ENCODE assay signal across 2 cellular contexts in the genomic region with DNA sequence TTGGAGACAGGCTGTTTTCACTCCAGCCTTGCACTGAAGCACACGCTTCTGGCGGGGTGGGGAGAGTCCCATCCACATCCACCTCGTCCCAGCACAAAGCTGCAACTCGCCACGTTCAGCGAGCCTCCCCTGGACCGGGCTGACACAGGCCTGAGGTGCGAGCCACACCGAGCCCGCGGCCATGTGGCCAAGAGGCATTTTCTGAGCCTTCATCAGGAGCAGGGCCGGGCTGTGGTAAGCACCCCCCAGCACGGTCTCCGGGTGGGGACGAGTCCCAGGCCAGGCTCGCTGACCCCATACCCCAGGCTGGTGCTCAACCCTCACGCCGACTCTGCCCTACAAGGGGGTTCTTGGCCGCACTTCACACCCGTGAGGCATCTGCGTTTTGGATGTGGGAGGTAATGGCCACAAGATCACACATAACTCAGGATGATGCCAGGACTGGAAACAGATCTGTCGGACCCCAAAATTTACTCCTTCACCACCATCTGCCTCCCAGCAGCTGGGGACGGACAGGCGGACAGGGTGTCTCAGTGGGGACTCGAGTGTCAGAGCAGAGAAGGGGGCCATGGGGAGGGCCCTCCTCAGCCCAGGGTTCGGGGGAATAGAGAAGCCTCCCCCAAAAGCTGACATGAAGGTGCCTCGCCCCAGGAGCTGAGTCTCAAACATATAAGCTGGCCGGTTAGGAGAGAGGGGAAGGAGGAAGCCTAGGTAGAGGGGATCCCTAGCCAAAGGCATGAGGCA.
TF ChIP-seq lines count a peak whose summit lies in the region.

No MANE protein-coding gene starts in this region.

TF ChIP-seq in GM23338, 12 proteins besides CTCF, POLR2A, EP300 and RAD21:
- TF ChIP-seq JUNB (IDR thresholded peaks at IDR 0.05; ENCODE audit: unreplicated experiment) (no peak), POLR2AphosphoS5 (IDR thresholded peaks at IDR 0.05; ENCODE audit: low read depth) (0 out of 2 replicates have a peak, but pooled peaks have one; percentile 2)

TF ChIP-seq in K562, 482 proteins besides CTCF, POLR2A, EP300 and RAD21:
- TF ChIP-seq HDAC6 (IDR thresholded peaks at IDR 0.05; ENCODE audit: low read depth, low read length) = no peak
- TF ChIP-seq HDGF (IDR thresholded peaks at IDR 0.05) = no peak
- 0 out of 2 replicates have a peak, but pooled peaks have one; percentile 71 for TF ChIP-seq NFATC3 (IDR thresholded peaks at IDR 0.05)
TF ChIP-seq in K562: peak in this region for 1.
